In the genomic region with DNA sequence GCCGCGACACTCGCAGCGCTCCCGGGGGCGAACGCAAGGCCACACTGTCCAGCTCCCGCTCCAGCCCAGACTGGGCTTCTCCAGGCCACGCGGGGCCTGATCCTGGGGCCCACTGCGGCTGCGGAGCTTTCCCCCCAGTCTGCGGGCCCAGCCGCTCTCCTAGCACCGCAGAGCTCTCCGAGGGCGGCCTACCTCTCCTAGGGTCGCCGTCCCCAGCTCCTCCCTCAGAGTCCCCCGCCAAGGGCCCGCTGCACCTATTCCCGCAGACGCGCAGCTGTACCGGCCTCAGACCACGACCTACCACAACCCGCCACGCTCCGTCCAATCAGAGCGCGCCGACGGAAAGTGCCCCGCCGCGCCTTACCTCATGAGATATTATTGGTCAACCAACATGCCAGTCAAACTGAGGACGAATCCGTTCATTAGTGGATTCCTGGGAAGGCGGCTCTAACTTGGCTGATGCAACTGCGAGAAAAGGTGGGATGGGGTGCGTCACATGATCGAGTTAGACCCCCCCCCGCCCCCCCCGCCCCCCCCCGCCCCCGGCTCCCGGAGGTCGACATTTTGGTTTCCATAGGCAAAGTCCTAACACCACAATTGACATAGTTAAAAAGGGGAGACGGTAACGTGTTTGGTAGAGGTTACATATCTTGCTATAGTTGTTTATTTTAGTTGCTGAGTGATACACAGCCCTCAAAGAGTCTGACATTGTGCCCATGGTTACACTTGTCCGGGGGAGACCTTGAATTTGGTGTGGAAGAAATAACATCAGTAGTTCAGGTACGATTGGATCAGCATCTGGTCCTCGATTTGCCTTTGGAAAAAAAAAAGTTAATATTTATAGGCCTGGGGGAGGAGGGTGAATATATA, we compare ENCODE assay signal across 1 cellular context.
TF ChIP-seq lines count a peak whose summit lies in the region.

TSS of gene AARS1 (minus strand) at position 278 of the 870 bp plus-strand sequence. CDS start 6,743 bp downstream, outside the sequence.

TF ChIP-seq in GM12878, 131 proteins besides CTCF, POLR2A, EP300 and RAD21 (continued from another document and continues in another):
- TF ChIP-seq, protein P1, sequence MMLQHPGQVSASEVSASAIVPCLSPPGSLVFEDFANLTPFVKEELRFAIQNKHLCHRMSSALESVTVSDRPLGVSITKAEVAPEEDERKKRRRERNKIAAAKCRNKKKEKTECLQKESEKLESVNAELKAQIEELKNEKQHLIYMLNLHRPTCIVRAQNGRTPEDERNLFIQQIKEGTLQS (IDR thresholded peaks at IDR 0.05; ENCODE audit: borderline replicate concordance, extremely low read depth, low read depth, low read length), result no peak
- TF ChIP-seq SIN3A (IDR thresholded peaks at IDR 0.05; ENCODE audit: low read depth, low read length), result peak; percentile 78; the same call in 1 of the 2 replicates
- TF ChIP-seq POU2F2 (IDR thresholded peaks at IDR 0.05; ENCODE audit: borderline replicate concordance, low read depth, low read length), result peak; percentile 62; the same call in 1 of the 3 replicates
- TF ChIP-seq ZBTB4 (CRISPR knock-in tag; IDR thresholded peaks at IDR 0.05), result no peak
- TF ChIP-seq MYB (IDR thresholded peaks at IDR 0.05; ENCODE audit: borderline replicate concordance, low read depth, low read length), result no peak
- peak; percentile 90 for TF ChIP-seq CREB1 (IDR thresholded peaks at IDR 0.05; ENCODE audit: low read depth)
- peak; percentile 12; the same call in 1 of the 2 replicates for TF ChIP-seq SMARCA5 (IDR thresholded peaks at IDR 0.05)
- TF ChIP-seq SMC3 (IDR thresholded peaks at IDR 0.05; ENCODE audit: borderline replicate concordance, low read length), result no peak
- TF ChIP-seq CREM (IDR thresholded peaks at IDR 0.05; ENCODE audit: low read depth), result peak; percentile 81
- TF ChIP-seq RELA (IDR thresholded peaks at IDR 0.05; ENCODE audit: borderline replicate concordance, partially characterized antibody), result no peak
- TF ChIP-seq ZNF384 (IDR thresholded peaks at IDR 0.05; ENCODE audit: borderline replicate concordance, low read depth, low read length), result no peak
- no peak; the same call in 1 of the 2 replicates for TF ChIP-seq MTA3 (IDR thresholded peaks at IDR 0.05; ENCODE audit: borderline replicate concordance, low read length)
- TF ChIP-seq, protein P2, sequence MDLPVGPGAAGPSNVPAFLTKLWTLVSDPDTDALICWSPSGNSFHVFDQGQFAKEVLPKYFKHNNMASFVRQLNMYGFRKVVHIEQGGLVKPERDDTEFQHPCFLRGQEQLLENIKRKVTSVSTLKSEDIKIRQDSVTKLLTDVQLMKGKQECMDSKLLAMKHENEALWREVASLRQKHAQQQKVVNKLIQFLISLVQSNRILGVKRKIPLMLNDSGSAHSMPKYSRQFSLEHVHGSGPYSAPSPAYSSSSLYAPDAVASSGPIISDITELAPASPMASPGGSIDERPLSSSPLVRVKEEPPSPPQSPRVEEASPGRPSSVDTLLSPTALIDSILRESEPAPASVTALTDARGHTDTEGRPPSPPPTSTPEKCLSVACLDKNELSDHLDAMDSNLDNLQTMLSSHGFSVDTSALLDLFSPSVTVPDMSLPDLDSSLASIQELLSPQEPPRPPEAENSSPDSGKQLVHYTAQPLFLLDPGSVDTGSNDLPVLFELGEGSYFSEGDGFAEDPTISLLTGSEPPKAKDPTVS (IDR thresholded peaks at IDR 0.05; ENCODE audit: low read depth, low read length), result no peak
- TF ChIP-seq STAT3 (IDR thresholded peaks at IDR 0.05; ENCODE audit: low read depth, low read length), result no peak
- TF ChIP-seq, protein P3, sequence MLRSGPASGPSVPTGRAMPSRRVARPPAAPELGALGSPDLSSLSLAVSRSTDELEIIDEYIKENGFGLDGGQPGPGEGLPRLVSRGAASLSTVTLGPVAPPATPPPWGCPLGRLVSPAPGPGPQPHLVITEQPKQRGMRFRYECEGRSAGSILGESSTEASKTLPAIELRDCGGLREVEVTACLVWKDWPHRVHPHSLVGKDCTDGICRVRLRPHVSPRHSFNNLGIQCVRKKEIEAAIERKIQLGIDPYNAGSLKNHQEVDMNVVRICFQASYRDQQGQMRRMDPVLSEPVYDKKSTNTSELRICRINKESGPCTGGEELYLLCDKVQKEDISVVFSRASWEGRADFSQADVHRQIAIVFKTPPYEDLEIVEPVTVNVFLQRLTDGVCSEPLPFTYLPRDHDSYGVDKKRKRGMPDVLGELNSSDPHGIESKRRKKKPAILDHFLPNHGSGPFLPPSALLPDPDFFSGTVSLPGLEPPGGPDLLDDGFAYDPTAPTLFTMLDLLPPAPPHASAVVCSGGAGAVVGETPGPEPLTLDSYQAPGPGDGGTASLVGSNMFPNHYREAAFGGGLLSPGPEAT (IDR thresholded peaks at IDR 0.05; ENCODE audit: low read depth), result no peak
- TF ChIP-seq MYC (IDR thresholded peaks at IDR 0.05; ENCODE audit: insufficient read depth, insufficient read length, insufficient replicate concordance, low read length, severe bottlenecking), result peak; percentile 39
- no peak for TF ChIP-seq ESRRA (IDR thresholded peaks at IDR 0.05; ENCODE audit: low read length)
- TF ChIP-seq DPF2 (IDR thresholded peaks at IDR 0.05), result peak; percentile 96
- TF ChIP-seq FOXM1 (IDR thresholded peaks at IDR 0.05; ENCODE audit: low read depth, low read length), result no peak
- TF ChIP-seq SP1 (IDR thresholded peaks at IDR 0.05; ENCODE audit: low read depth, low read length), result peak; percentile 99
- TF ChIP-seq CBX5 (IDR thresholded peaks at IDR 0.05; ENCODE audit: low read depth), result no peak
- TF ChIP-seq IKZF2 (IDR thresholded peaks at IDR 0.05), result peak in 1 of 2 experiments; percentile 52; a peak in 1 of 4 replicates
- TF ChIP-seq RBBP5 (conservative IDR thresholded peaks at IDR 0.05), result no peak
- TF ChIP-seq, protein P4, sequence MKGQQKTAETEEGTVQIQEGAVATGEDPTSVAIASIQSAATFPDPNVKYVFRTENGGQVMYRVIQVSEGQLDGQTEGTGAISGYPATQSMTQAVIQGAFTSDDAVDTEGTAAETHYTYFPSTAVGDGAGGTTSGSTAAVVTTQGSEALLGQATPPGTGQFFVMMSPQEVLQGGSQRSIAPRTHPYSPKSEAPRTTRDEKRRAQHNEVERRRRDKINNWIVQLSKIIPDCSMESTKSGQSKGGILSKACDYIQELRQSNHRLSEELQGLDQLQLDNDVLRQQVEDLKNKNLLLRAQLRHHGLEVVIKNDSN (IDR thresholded peaks at IDR 0.05; ENCODE audit: borderline replicate concordance, extremely low read length, insufficient read depth, low read depth, low read length), result peak; percentile 59
- no peak for TF ChIP-seq SREBF1 (IDR thresholded peaks at IDR 0.05; ENCODE audit: low read length)
- 0 out of 2 replicates have a peak, but pooled peaks have one; percentile 25 for TF ChIP-seq HDGF (IDR thresholded peaks at IDR 0.05)
- TF ChIP-seq, protein P5, sequence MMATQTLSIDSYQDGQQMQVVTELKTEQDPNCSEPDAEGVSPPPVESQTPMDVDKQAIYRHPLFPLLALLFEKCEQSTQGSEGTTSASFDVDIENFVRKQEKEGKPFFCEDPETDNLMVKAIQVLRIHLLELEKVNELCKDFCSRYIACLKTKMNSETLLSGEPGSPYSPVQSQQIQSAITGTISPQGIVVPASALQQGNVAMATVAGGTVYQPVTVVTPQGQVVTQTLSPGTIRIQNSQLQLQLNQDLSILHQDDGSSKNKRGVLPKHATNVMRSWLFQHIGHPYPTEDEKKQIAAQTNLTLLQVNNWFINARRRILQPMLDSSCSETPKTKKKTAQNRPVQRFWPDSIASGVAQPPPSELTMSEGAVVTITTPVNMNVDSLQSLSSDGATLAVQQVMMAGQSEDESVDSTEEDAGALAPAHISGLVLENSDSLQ (IDR thresholded peaks at IDR 0.05), result peak; percentile 99
- no peak for TF ChIP-seq ZSCAN29 (IDR thresholded peaks at IDR 0.05)
- peak; percentile 48 for TF ChIP-seq SKIL (IDR thresholded peaks at IDR 0.05; ENCODE audit: low read depth, poor library complexity, severe bottlenecking)
- no peak for TF ChIP-seq ASH2L (IDR thresholded peaks at IDR 0.05; ENCODE audit: borderline replicate concordance, low read depth)
- no peak for TF ChIP-seq PRDM15 (CRISPR knock-in tag; IDR thresholded peaks at IDR 0.05)
- TF ChIP-seq TARDBP (IDR thresholded peaks at IDR 0.05; ENCODE audit: borderline replicate concordance), result no peak
- no peak for TF ChIP-seq IRF4 (IDR thresholded peaks at IDR 0.05; ENCODE audit: low read depth, low read length)
- TF ChIP-seq EZH2 (IDR thresholded peaks at IDR 0.05; ENCODE audit: borderline replicate concordance, control insufficient read depth, low read depth, low read length), result no peak
- no peak for TF ChIP-seq BCL3 (IDR thresholded peaks at IDR 0.05; ENCODE audit: borderline replicate concordance, insufficient read depth, low read depth, low read length, poor library complexity, severe bottlenecking)
- TF ChIP-seq HCFC1 (IDR thresholded peaks at IDR 0.05; ENCODE audit: low read length), result no peak
- TF ChIP-seq SREBF2 (IDR thresholded peaks at IDR 0.05; ENCODE audit: low read length), result no peak
- TF ChIP-seq BRCA1 (IDR thresholded peaks at IDR 0.05; ENCODE audit: low read depth, low read length), result no peak
- TF ChIP-seq JUND (IDR thresholded peaks at IDR 0.05; ENCODE audit: low read depth, low read length), result no peak
- TF ChIP-seq BCL11A (IDR thresholded peaks at IDR 0.05; ENCODE audit: low read depth, low read length), result no peak
- TF ChIP-seq POLR2AphosphoS2 (IDR thresholded peaks at IDR 0.05; ENCODE audit: low read depth, low read length), result peak; percentile 75; the same call in 1 of the 2 replicates
- TF ChIP-seq ZNF622 (IDR thresholded peaks at IDR 0.05), result no peak
- TF ChIP-seq NR2C2 (IDR thresholded peaks at IDR 0.05; ENCODE audit: borderline replicate concordance, control insufficient read depth, insufficient read length, low read depth), result no peak
- no peak for TF ChIP-seq ZNF217 (IDR thresholded peaks at IDR 0.05)
- TF ChIP-seq CBX3 (IDR thresholded peaks at IDR 0.05; ENCODE audit: borderline replicate concordance, low read depth), result no peak
